34 cellular contexts compared by ENCODE assay signal in genomic region chr12:14654416-14654815, GRCh38. TPM values are rescaled to one million over a fixed set of nuclear protein-coding genes. Genes with fewer than 3 reads are reported as not detected.
"Had no signal": no experiment of that assay in that cellular context is flagged by ENCODE, and none has a peak within 500 bp of the region (broad histone marks: within the 10 kb centered on the region; RNA-seq: fewer than 3 reads in every experiment).

No MANE protein-coding gene starts in this region.

- H3K27me3 Mint-ChIP-seq: activated naive CD8-positive, alpha-beta T cell treated with anti-CD3 and anti-CD28 coated beads for 36 hours had no signal

- H3K9me3 Mint-ChIP-seq: activated CD4-positive, alpha-beta memory T cell treated with anti-CD3 and anti-CD28 coated beads for 36 hours; activated CD4-positive, alpha-beta T cell treated with anti-CD3 and anti-CD28 coated beads, Interleukin-2, amount 10 ng/mL, durations not matched to agents 24 days and 14 days; activated naive CD8-positive, alpha-beta T cell treated with anti-CD3 and anti-CD28 coated beads for 36 hours; activated T-cell treated with anti-CD3 and anti-CD28 coated beads, Interleukin-2, amount 50 U/mL, for 4 hours; immature natural killer cell; nephron had no signal

- H3K4me1 ChIP-seq: adrenal gland, esophagus muscularis mucosa, prostate gland, stomach, suprapubic skin, tibial artery, upper lobe of right lung had no signal

- H3K4me1 Mint-ChIP-seq: immature natural killer cell had no signal

- H3K27me3 ChIP-seq: adrenal gland, body of pancreas, esophagus muscularis mucosa, gastrocnemius medialis, stomach, suprapubic skin, tibial artery, upper lobe of right lung had no signal

- ATAC-seq: activated T-cell treated with anti-CD3 and anti-CD28 coated beads, Interleukin-2, amount 50 U/mL, for 4 hours; body of pancreas; gastrocnemius medialis; sciatic nerve; upper lobe of right lung had no signal

- H3K27ac ChIP-seq: adrenal gland, body of pancreas, esophagus muscularis mucosa, gastrocnemius medialis, prostate gland, skin epidermis, stomach, suprapubic skin, tibial artery, upper lobe of right lung, VCaP had no signal

- DNase-seq: activated CD4-positive, alpha-beta memory T cell treated with anti-CD3 and anti-CD28 coated beads for 36 hours; activated CD4-positive, alpha-beta T cell treated with anti-CD3 and anti-CD28 coated beads, Interleukin-2, amount 10 ng/mL, durations not matched to agents 24 days and 14 days; activated CD8-positive, alpha-beta memory T cell treated with anti-CD3 and anti-CD28 coated beads, Interleukin-2, amount 50 U/mL, for 4 hours; activated naive CD4-positive, alpha-beta T cell; activated naive CD8-positive, alpha-beta T cell treated with anti-CD3 and anti-CD28 coated beads for 36 hours; activated T-cell treated with anti-CD3 and anti-CD28 coated beads, Interleukin-2, amount 50 U/mL, for 4 hours; adrenal gland; aorta; body of pancreas; dermis blood vessel endothelial cell; effector CD4-positive, alpha-beta T cell; gastrocnemius medialis; glutamatergic neuron; hippocampal formation; immature natural killer cell; kidney; left colon; mammary epithelial cell; retina; stimulated activated CD4-positive, alpha-beta T cell treated with anti-CD3 and anti-CD28 coated beads, Interleukin-12 subunit alpha, Interleukin-12 subunit beta, amount 100 ng/mL, for 4 hours; stimulated activated CD4-positive, alpha-beta T cell treated with anti-CD3 and anti-CD28 coated beads, Interleukin-4, amount 100 ng/mL, for 1 hour; stomach; tibial artery; upper lobe of right lung had no signal

- H3K36me3 Mint-ChIP-seq: activated CD4-positive, alpha-beta memory T cell treated with anti-CD3 and anti-CD28 coated beads for 36 hours; activated naive CD8-positive, alpha-beta T cell treated with anti-CD3 and anti-CD28 coated beads for 36 hours; immature natural killer cell had no signal

- H3K27ac Mint-ChIP-seq: activated CD4-positive, alpha-beta memory T cell treated with anti-CD3 and anti-CD28 coated beads for 36 hours; activated CD4-positive, alpha-beta T cell treated with anti-CD3 and anti-CD28 coated beads, Interleukin-2, amount 10 ng/mL, durations not matched to agents 24 days and 14 days; activated naive CD8-positive, alpha-beta T cell treated with anti-CD3 and anti-CD28 coated beads for 36 hours; immature natural killer cell; nephron had no signal

- H3K4me3 Mint-ChIP-seq: activated CD4-positive, alpha-beta memory T cell treated with anti-CD3 and anti-CD28 coated beads for 36 hours; activated CD4-positive, alpha-beta T cell treated with anti-CD3 and anti-CD28 coated beads, Interleukin-2, amount 10 ng/mL, durations not matched to agents 24 days and 14 days; activated naive CD8-positive, alpha-beta T cell treated with anti-CD3 and anti-CD28 coated beads for 36 hours; activated T-cell treated with anti-CD3 and anti-CD28 coated beads, Interleukin-2, amount 50 U/mL, for 4 hours; immature natural killer cell; nephron had no signal

RNA-seq across cellular contexts. Expression of gene GUCY2C, which starts 42.0 kb away (rescaled TPM):
- total RNA-seq: activated CD4-positive, alpha-beta memory T cell treated with anti-CD3 and anti-CD28 coated beads for 36 hours; activated CD4-positive, alpha-beta T cell treated with anti-CD3 and anti-CD28 coated beads, Interleukin-2, amount 10 ng/mL, durations not matched to agents 24 days and 14 days; activated CD8-positive, alpha-beta memory T cell treated with anti-CD3 and anti-CD28 coated beads for 36 hours; activated naive CD8-positive, alpha-beta T cell treated with anti-CD3 and anti-CD28 coated beads for 36 hours; activated T-cell treated with anti-CD3 and anti-CD28 coated beads, Interleukin-2, amount 50 U/mL, for 4 hours; adrenal gland; aorta; body of pancreas; dermis blood vessel endothelial cell; esophagus muscularis mucosa; kidney; mammary epithelial cell; osteocyte; sciatic nerve; T-helper 1 cell treated with Interleukin-12 subunit alpha and Interleukin-12 subunit beta and Interleukin-4 antibody, amounts not matched to agents 30 ng/mL and 1 ng/mL, for 36 hours; upper lobe of right lung had no signal
- polyA plus RNA-seq: adrenal gland, immature natural killer cell, mammary epithelial cell had no signal
